Comparison of ENCODE assay signal across 8 cellular contexts in genomic region chr17:64025732-64026294, GRCh38.
DNase-seq lines count a peak whose midpoint lies in the region; ATAC-seq and TF ChIP-seq lines count a peak whose summit lies in the region.

No MANE protein-coding gene starts in this region.

- ATAC-seq in GM18511 (IDR thresholded peaks at IDR 0.05; ENCODE audit: unreplicated experiment), result peak; percentile 66

- TF ChIP-seq CTCF in 22Rv1 (IDR thresholded peaks at IDR 0.05), result peak; percentile 97

- DNase-seq in HK-2 (ENCODE audit: unreplicated experiment) (peak; percentile 71), NCI-H82 treated with DMSO at 0.1 percent for 48 hours (lab: John Stamatoyannopoulos, UW; ENCODE audit: unreplicated experiment) (peak; percentile 75), ecto neural progenitor cell (ENCODE audit: low spot score) (peak; percentile 89), midbrain (lab: John Stamatoyannopoulos, UW) (peak; percentile 7)
- DNase-seq in activated CD4-positive, alpha-beta T cell treated with anti-CD3 and anti-CD28 coated beads, Interleukin-2, amount 50 U/mL, for 4 hours, result peak; percentile 84 to 87
- DNase-seq in stimulated activated CD8-positive, alpha-beta memory T cell treated with anti-CD3 and anti-CD28 coated beads, Interleukin-15, amount 100 ng/mL, for 48 hours (ENCODE audit: low read depth in 2 of 2), result peak; percentile 79 to 85

- H3K27ac ChIP-seq in 22Rv1, result no peak overlapping the region

Comparison
In these comparisons a context has a peak if more than half of its experiments do, and no peak if none do; other contexts are left out.
1. DNase-seq: peak in every context shown above with its lines; median percentile 89 in ecto neural progenitor cell; 86 in activated CD4-positive, alpha-beta T cell treated with anti-CD3 and anti-CD28 coated beads, Interleukin-2, amount 50 U/mL, for 4 hours; 82 in stimulated activated CD8-positive, alpha-beta memory T cell treated with anti-CD3 and anti-CD28 coated beads, Interleukin-15, amount 100 ng/mL, for 48 hours; 75 in NCI-H82 treated with DMSO at 0.1 percent for 48 hours; 71 in HK-2; 7 in midbrain.